ENCODE assay signal across 8 cellular contexts in genomic region chr17:7836596-7837374, GRCh38. TPM values are rescaled to one million over a fixed set of nuclear protein-coding genes. Genes with fewer than 3 reads are reported as not detected.
DNase-seq lines count a peak whose midpoint lies in the region; ATAC-seq and TF ChIP-seq lines count a peak whose summit lies in the region.

No MANE protein-coding gene starts in this region.

- DNase-seq in GM13977 (ENCODE audit: low spot score) (peak; percentile 55), NCI-H187 (lab: John Stamatoyannopoulos, UW) (peak; percentile 63 to 82), T-cell (peak in 26 of 34 experiments; percentile 25 to 65 (median 45)), body of pancreas (peak; percentile 98 to 99 (median 99)), hypothalamus (lab: John Stamatoyannopoulos, UW) (peak in 44 of 51 donors; percentile 15 to 88 (median 60)), pulmonary artery endothelial cell (ENCODE audit: low read depth, low spot score) (peak; percentile 78)

- H3K27me3 ChIP-seq in body of pancreas: no peaks in the 10 kb centered on the region

- intact Hi-C loops in body of pancreas (cut with DNase I): no loop called here

- peak overlapping the region; percentile 89 to 93 for H3K27ac Mint-ChIP-seq in T-cell

- no peak for TF ChIP-seq POLR2A in body of pancreas (IDR thresholded peaks at IDR 0.05)

- 0 to 1% methylated on average over 19 of the region's 19 CpGs for WGBS in body of pancreas, 2 donors

- H3K4me1 Mint-ChIP-seq in T-cell: peaks cover 58 to 66% (median 59%) of the 10 kb centered on the region in 3 donors

- H3K9me3 Mint-ChIP-seq in T-cell: no peaks in the 10 kb centered on the region

- peaks cover 3% of the 10 kb centered on the region for H3K36me3 Mint-ChIP-seq in T-cell

- peaks cover 47% of the 10 kb centered on the region for H3K4me1 ChIP-seq in body of pancreas

- no peaks in the 10 kb centered on the region for H3K9me3 ChIP-seq in body of pancreas

- peak overlapping the region; percentile 13 to 68 for H3K4me3 ChIP-seq in body of pancreas

- peaks cover 0 to 1% of the 10 kb centered on the region in 2 donors for H3K27me3 Mint-ChIP-seq in T-cell

- in situ Hi-C loops in GM13977 (cut with MboI; ENCODE audit: low pct_unique_long_range_greater_than_20kb, low sequenced_read_pairs, unreplicated experiment): no loop called here

- H3K27ac ChIP-seq in body of pancreas: peak overlapping the region; percentile 97 to 100 (median 100)

- CTCF ChIA-PET in T-cell (lab: Charles Lee): interaction anchor here in 1 of 2 donors (0.7 kb wide), 1 partner anchor 700 kb away, joined by 3 read pairs; no protein-coding TSS in a partner anchor

- POLR2A ChIA-PET in T-cell (lab: Charles Lee): interaction anchor here in 1 of 2 donors (0.7 kb wide), 1 partner anchor 147 kb away, joined by 3 read pairs; no protein-coding TSS in a partner anchor

- ATAC-seq in T-cell (replicated peaks in 1 of 4): no peak
- ATAC-seq in body of pancreas: peak; percentile 57
- no peak for ATAC-seq in HG03097 (IDR thresholded peaks at IDR 0.05; ENCODE audit: low FRiP score, unreplicated experiment)
- ATAC-seq in HG03439 (IDR thresholded peaks at IDR 0.05; ENCODE audit: unreplicated experiment): no peak

- H3K4me3 Mint-ChIP-seq in T-cell: peak overlapping the region; percentile 98 to 100 (median 98)

- TF ChIP-seq CTCF in GM13977 (IDR thresholded peaks at IDR 0.05; ENCODE audit: extremely low read depth, insufficient read depth, missing control alignments): no peak
- peak in 1 of 7 experiments; percentile 34 for TF ChIP-seq CTCF in body of pancreas (IDR thresholded peaks at IDR 0.05)

- no peaks in the 10 kb centered on the region for H3K36me3 ChIP-seq in body of pancreas (replicated peaks in 1 of 2; ENCODE audit: insufficient read depth in 1 of 2, low read depth in 2 of 2)

RNA-seq across cellular contexts. Expression of gene KDM6B, which starts 2.8 kb away (rescaled TPM):
- 100 to 1,000 TPM in 3 of 5 donors, 10 to 100 TPM in 2; 87.3 to 180 (median 108) TPM for total RNA-seq in T-cell
- 10 to 100 TPM in 1 of 2 donors, 1 to 10 TPM in 1; 7.5 to 20.1 TPM for total RNA-seq in body of pancreas
- 2.0 and 3.1 TPM in 2 replicates for total RNA-seq in pulmonary artery endothelial cell

RNA-seq across cellular contexts. Expression of gene TMEM88, which starts 18.1 kb away (rescaled TPM):
- total RNA-seq in T-cell (10 to 100 TPM in 2 of 5 donors, 1 to 10 TPM in 3; 5.8 to 27.1 (median 8.4) TPM), body of pancreas (10 to 100 TPM in 1 of 2 donors, 1 to 10 TPM in 1; 6.0 to 16.2 TPM), pulmonary artery endothelial cell (5.8 and 19.8 TPM in 2 replicates)

RNA-seq across cellular contexts. Expression of gene NAA38, which starts 20.6 kb away (rescaled TPM):
- 10 to 100 TPM; 15.8 to 40.6 (median 33.6) TPM for total RNA-seq in T-cell
- 10 to 100 TPM; 25.7 to 50.1 TPM for total RNA-seq in body of pancreas
- total RNA-seq in pulmonary artery endothelial cell: 95.4 and 120 TPM in 2 replicates

RNA-seq across cellular contexts. Expression of gene CYB5D1, which starts 21.0 kb away (rescaled TPM):
- total RNA-seq in T-cell (10 to 100 TPM in 2 of 5 donors, 1 to 10 TPM in 3; 5.5 to 12.4 (median 8.4) TPM), body of pancreas (10 to 100 TPM in 1 of 2 donors, 1 to 10 TPM in 1; 5.7 to 16.5 TPM), pulmonary artery endothelial cell (9.8 and 13.2 TPM in 2 replicates)

RNA-seq across cellular contexts. Expression of gene CHD3, which starts 51.8 kb away (rescaled TPM):
- total RNA-seq in T-cell (100 to 1,000 TPM; 250 to 331 (median 274) TPM), body of pancreas (10 to 100 TPM; 53.7 to 69.9 TPM), pulmonary artery endothelial cell (144 and 220 TPM in 2 replicates)

Comparison
In these comparisons a context has a peak if more than half of its experiments do, and no peak if none do; other contexts are left out.
1. DNase-seq: peak in every context shown above with its lines; median percentile 99 in body of pancreas; 78 in pulmonary artery endothelial cell; 72 in NCI-H187; 60 in hypothalamus; 55 in GM13977; 45 in T-cell.
2. RNA of gene KDM6B, which starts 2.8 kb away (total RNA-seq): 87.3 to 180 TPM in T-cell; 7.5 to 20.1 TPM in body of pancreas and 2.0 to 3.1 TPM in pulmonary artery endothelial cell; every median in the first group is over 4 times any median in the second.